32 cellular contexts compared by ENCODE assay signal in the genomic region with DNA sequence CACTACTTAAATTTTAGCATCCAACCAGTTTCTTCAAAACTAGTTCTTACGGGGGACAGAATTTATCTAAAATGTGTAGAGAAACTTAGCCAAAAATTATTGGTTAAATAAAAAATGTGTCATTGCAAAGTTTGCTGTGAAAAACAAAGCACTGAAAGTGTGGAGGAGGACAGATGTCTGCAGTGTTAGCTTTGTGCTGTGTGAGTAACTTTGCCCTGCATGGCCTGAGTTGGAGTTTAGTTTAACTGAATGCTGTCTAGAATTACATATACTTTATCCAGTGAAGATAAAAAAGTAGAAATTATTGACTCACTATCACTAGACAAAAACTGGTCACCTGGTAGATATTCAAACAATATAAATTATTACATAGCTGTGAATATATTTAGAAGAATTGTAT.
A peak's percentile ranks its signal among the peaks of the same experiment; 100 is the strongest.
DNase-seq lines count a peak whose midpoint lies in the region; ATAC-seq, FAIRE-seq and TF ChIP-seq lines count a peak whose summit lies in the region.
"Had no signal": no experiment of that assay in that cellular context is flagged by ENCODE, and none has a peak within 500 bp of the region (broad histone marks: within the 10 kb centered on the region; RNA-seq: fewer than 3 reads in every experiment).

No MANE protein-coding gene starts in this region.

- H4K20me1 ChIP-seq in GM23338 (replicated peaks; ENCODE audit: insufficient read depth), result no peaks in the 10 kb centered on the region
- H4K20me1 ChIP-seq: BLaER1; BLaER1 treated with 17β-estradiol and CSF1 and Interleukin-3, amounts not matched to agents 10 nM and 100 nM had no signal

- H3K4me1 ChIP-seq in GM23338 (ENCODE audit: insufficient read depth), result no peaks in the 10 kb centered on the region
- no peaks in the 10 kb centered on the region for H3K4me1 ChIP-seq in SJCRH30
- H3K4me1 ChIP-seq in sigmoid colon, result no peaks in the 10 kb centered on the region
- H3K4me1 ChIP-seq: A549, BE2C, Caco-2 had no signal

- no peak overlapping the region for H3K4me2 ChIP-seq in GM23338
- H3K4me2 ChIP-seq: A549; BLaER1; BLaER1 treated with 17β-estradiol and CSF1 and Interleukin-3, amounts not matched to agents 10 nM and 100 nM had no signal

- H3K27ac Mint-ChIP-seq in GM23338, result 0 out of 2 replicates have a peak overlapping the region, but pooled peaks have one; percentile 5
- H3K27ac Mint-ChIP-seq: B cell; CD14-positive monocyte; CD4-positive, alpha-beta memory T cell; CD4-positive, alpha-beta T cell; CD4-positive, CD25-positive, alpha-beta regulatory T cell; CD8-positive, alpha-beta memory T cell; CD8-positive, alpha-beta T cell had no signal

- H3K27me3 Mint-ChIP-seq in GM23338 (ENCODE audit: insufficient read depth, low read depth, poor library complexity), result no peaks in the 10 kb centered on the region
- H3K27me3 Mint-ChIP-seq: B cell; CD4-positive, alpha-beta memory T cell; CD4-positive, alpha-beta T cell; CD4-positive, CD25-positive, alpha-beta regulatory T cell; CD8-positive, alpha-beta memory T cell had no signal

- H3K36me3 ChIP-seq in GM23338 (ENCODE audit: insufficient read depth) (no peaks in the 10 kb centered on the region), SJCRH30 (no peaks in the 10 kb centered on the region), sigmoid colon (no peaks in the 10 kb centered on the region)
- H3K36me3 ChIP-seq: BE2C; BLaER1; BLaER1 treated with 17β-estradiol and CSF1 and Interleukin-3, amounts not matched to agents 10 nM and 100 nM had no signal

- H3K27ac ChIP-seq in GM23338 (ENCODE audit: low read depth) (no peak overlapping the region), SJCRH30 (no peak overlapping the region), sigmoid colon (no peak overlapping the region)
- H3K27ac ChIP-seq: 22Rv1; A549; BLaER1; BLaER1 treated with 17β-estradiol and CSF1 and Interleukin-3, amounts not matched to agents 10 nM and 100 nM; C4-2B had no signal

- H3K9me3 Mint-ChIP-seq in GM23338, result no peaks in the 10 kb centered on the region
- H3K9me3 Mint-ChIP-seq: CD4-positive, alpha-beta memory T cell; CD4-positive, alpha-beta T cell; CD8-positive, alpha-beta T cell had no signal

- intact Hi-C loops in sigmoid colon (cut with DNase I), result no loop called here

- H3K9me3 ChIP-seq in SJCRH30 (replicated peaks) (no peaks in the 10 kb centered on the region), sigmoid colon (no peaks in the 10 kb centered on the region)
- H3K9me3 ChIP-seq: A549, BE2C, Caco-2 had no signal

- DNase-seq in D721Med (ENCODE audit: insufficient read length, low spot score) (no peak), GM23338 (ENCODE audit: low spot score) (no peak), left kidney (ENCODE audit: low read depth, low spot score) (peak; percentile 26), putamen (ENCODE audit: low spot score) (peak; percentile 8), SJCRH30 (no peak), sigmoid colon (no peak), DMS 273 (lab: John Stamatoyannopoulos, UW; ENCODE audit: unreplicated experiment) (no peak), NCI-H2107 (lab: John Stamatoyannopoulos, UW) (no peak)
- DNase-seq: 8988T; BE2C; C1 segment of cervical spinal cord; Caco-2; CD4-positive, alpha-beta T cell; CD8-positive, alpha-beta memory T cell; CD8-positive, alpha-beta T cell; COR-L47; DMS 273 treated with DMSO at 0.1 percent for 48 hours; DMS153; DMS79; DMS79 treated with DMSO at 0.1 percent for 48 hours; DND-41; EL had no signal

- ATAC-seq in GM23338, result no peak
- ATAC-seq: A549; CD8-positive, alpha-beta T cell had no signal

- TF ChIP-seq POLR2A in sigmoid colon (IDR thresholded peaks at IDR 0.05), result no peak

- TF ChIP-seq CTCF in D721Med (IDR thresholded peaks at IDR 0.05; ENCODE audit: insufficient read depth, missing control alignments) (no peak), GM23338 (conservative IDR thresholded peaks at IDR 0.05; ENCODE audit: low read depth in 2 of 2) (no peak), sigmoid colon (IDR thresholded peaks at IDR 0.05) (no peak)

- no peak overlapping the region for H3K4me3 Mint-ChIP-seq in GM23338
- H3K4me3 Mint-ChIP-seq: B cell; CD14-positive monocyte; CD4-positive, alpha-beta memory T cell; CD4-positive, alpha-beta T cell; CD4-positive, CD25-positive, alpha-beta regulatory T cell; CD8-positive, alpha-beta memory T cell; CD8-positive, alpha-beta T cell had no signal

- TF ChIP-seq EP300 in sigmoid colon (IDR thresholded peaks at IDR 0.05), result no peak

- no peaks in the 10 kb centered on the region for H3F3A ChIP-seq in GM23338 (replicated peaks; ENCODE audit: low read depth)

- WGBS in sigmoid colon, 2 donors, result 88 to 96% methylated on average over 1 of the region's 1 CpG

- H3K79me2 ChIP-seq in GM23338 (replicated peaks; ENCODE audit: insufficient read depth), result no peaks in the 10 kb centered on the region

- no peaks in the 10 kb centered on the region for H3K4me1 Mint-ChIP-seq in GM23338
- H3K4me1 Mint-ChIP-seq: B cell; CD14-positive monocyte; CD4-positive, alpha-beta memory T cell; CD4-positive, CD25-positive, alpha-beta regulatory T cell; CD8-positive, alpha-beta memory T cell had no signal

- no peaks in the 10 kb centered on the region for H3K27me3 ChIP-seq in GM23338 (ENCODE audit: insufficient read depth)
- no peaks in the 10 kb centered on the region for H3K27me3 ChIP-seq in SJCRH30
- H3K27me3 ChIP-seq in sigmoid colon, result no peaks in the 10 kb centered on the region
- H3K27me3 ChIP-seq: BE2C; BLaER1; BLaER1 treated with 17β-estradiol and CSF1 and Interleukin-3, amounts not matched to agents 10 nM and 100 nM had no signal

- H3K4me3 ChIP-seq in GM23338 (no peak overlapping the region), SJCRH30 (no peak overlapping the region), sigmoid colon (no peak overlapping the region)
- H3K4me3 ChIP-seq: A549; BLaER1; BLaER1 treated with 17β-estradiol and CSF1 and Interleukin-3, amounts not matched to agents 10 nM and 100 nM had no signal

- no peak overlapping the region for H2AFZ ChIP-seq in GM23338

- no peaks in the 10 kb centered on the region for H3K36me3 Mint-ChIP-seq in GM23338 (ENCODE audit: low read depth)
- H3K36me3 Mint-ChIP-seq: CD14-positive monocyte; CD4-positive, alpha-beta memory T cell; CD4-positive, CD25-positive, alpha-beta regulatory T cell; CD8-positive, alpha-beta memory T cell; CD8-positive, alpha-beta T cell had no signal

- H3K9me2 ChIP-seq in GM23338 (ENCODE audit: insufficient read depth), result no peaks in the 10 kb centered on the region

- FAIRE-seq in D721Med (lab: Jason Lieb, UNC), result peak; percentile 48
- FAIRE-seq: A204.1, A549 had no signal

TF ChIP-seq in GM23338, 12 proteins besides CTCF, POLR2A, EP300 and RAD21 (continues in another document):
- TF ChIP-seq CREB1 (CRISPR knock-in tag; IDR thresholded peaks at IDR 0.05; ENCODE audit: low read depth) (no peak), EZH2 (IDR thresholded peaks at IDR 0.05; ENCODE audit: low read depth, unreplicated experiment) (no peak), NANOG (IDR thresholded peaks at IDR 0.05; ENCODE audit: borderline replicate concordance) (no peak), STAT1 (IDR thresholded peaks at IDR 0.05; ENCODE audit: unreplicated experiment) (no peak)

Comparison
In these comparisons a context has a peak if more than half of its experiments do, and no peak if none do; other contexts are left out.
1. DNase-seq: peak in left kidney (single experiment) and putamen (single experiment); none in D721Med (single experiment), GM23338 (single experiment), SJCRH30 (0 of 2), sigmoid colon (single experiment), DMS 273 (single experiment) and NCI-H2107 (single experiment).